21 cellular contexts compared by ENCODE assay signal in genomic region chr7:139991267-139991666, GRCh38.
"Had no signal": no experiment of that assay in that cellular context is flagged by ENCODE, and none has a peak within 500 bp of the region (broad histone marks: within the 10 kb centered on the region; RNA-seq: fewer than 3 reads in every experiment).

No MANE protein-coding gene starts in this region.

- ATAC-seq: activated naive CD8-positive, alpha-beta T cell treated with anti-CD3 and anti-CD28 coated beads, Interleukin-2, amount 50 U/mL, for 24 hours; foreskin keratinocyte; lower lobe of right lung; mucosa of descending colon; sciatic nerve; stimulated activated naive B cell treated with anti-CD40 and anti-IgM and Interleukin-4, amounts not matched to agents 10 μg/mL and 1 μg/mL and 100 μg/mL, for 72 hours had no signal

- H3K4me3 Mint-ChIP-seq: activated B cell treated with CpG ODN at 0.5 μM for 24 hours; activated CD4-positive, alpha-beta memory T cell treated with anti-CD3 and anti-CD28 coated beads, Interleukin-2, amount 10 ng/mL, durations not matched to agents 7 days and 5 days; activated naive CD8-positive, alpha-beta T cell treated with anti-CD3 and anti-CD28 coated beads, Interleukin-2, amount 50 U/mL, for 24 hours; stimulated activated naive B cell treated with anti-CD40 and anti-IgM and Interleukin-4, amounts not matched to agents 10 μg/mL and 1 μg/mL and 100 μg/mL, for 72 hours; T-helper 1 cell treated with Interleukin-12 subunit alpha and Interleukin-12 subunit beta and Interleukin-4 antibody, amounts not matched to agents 30 μg/mL and 1 μg/mL, for 36 hours; type B pancreatic cell had no signal

- H3K27me3 ChIP-seq: foreskin keratinocyte had no signal

- H3K4me3 ChIP-seq: lower lobe of right lung, mucosa of descending colon, smooth muscle cell, thoracic aorta had no signal

- H3K79me2 ChIP-seq: parathyroid adenoma had no signal

- DNase-seq: activated B cell treated with CpG ODN at 0.5 μM for 24 hours; activated CD4-positive, alpha-beta memory T cell treated with anti-CD3 and anti-CD28 coated beads, Interleukin-2, amount 10 ng/mL, durations not matched to agents 7 days and 5 days; activated CD4-positive, alpha-beta T cell treated with anti-CD3 and anti-CD28 coated beads for 4 hours; activated gamma-delta T cell; activated naive CD4-positive, alpha-beta T cell treated with anti-CD3 and anti-CD28 coated beads, Interleukin-2, amount 50 U/mL, for 16 hours; activated naive CD8-positive, alpha-beta T cell treated with anti-CD3 and anti-CD28 coated beads, Interleukin-2, amount 50 U/mL, for 24 hours; foreskin keratinocyte; lower lobe of right lung; mesendoderm; mucosa of descending colon; nucleus accumbens; stimulated activated CD4-positive, alpha-beta T cell treated with anti-CD3 and anti-CD28 coated beads, Interleukin-15, amount 100 ng/mL, for 24 hours; stimulated activated CD8-positive, alpha-beta memory T cell treated with anti-CD3 and anti-CD28 coated beads, Interleukin-4, amount 100 ng/mL, for 48 hours; stimulated activated naive B cell treated with anti-CD40 and anti-IgM and Interleukin-4, amounts not matched to agents 10 μg/mL and 1 μg/mL and 100 μg/mL, for 72 hours; T1000 had no signal

- H3K4me1 Mint-ChIP-seq: activated CD4-positive, alpha-beta memory T cell treated with anti-CD3 and anti-CD28 coated beads, Interleukin-2, amount 10 ng/mL, durations not matched to agents 7 days and 5 days; activated naive CD8-positive, alpha-beta T cell treated with anti-CD3 and anti-CD28 coated beads, Interleukin-2, amount 50 U/mL, for 24 hours had no signal

- H3K27me3 Mint-ChIP-seq: activated B cell treated with CpG ODN at 0.5 μM for 24 hours; activated CD4-positive, alpha-beta memory T cell treated with anti-CD3 and anti-CD28 coated beads, Interleukin-2, amount 10 ng/mL, durations not matched to agents 7 days and 5 days; activated naive CD8-positive, alpha-beta T cell treated with anti-CD3 and anti-CD28 coated beads, Interleukin-2, amount 50 U/mL, for 24 hours had no signal

- H3K9me3 Mint-ChIP-seq: activated B cell treated with CpG ODN at 0.5 μM for 24 hours; activated CD4-positive, alpha-beta memory T cell treated with anti-CD3 and anti-CD28 coated beads, Interleukin-2, amount 10 ng/mL, durations not matched to agents 7 days and 5 days; activated naive CD8-positive, alpha-beta T cell treated with anti-CD3 and anti-CD28 coated beads, Interleukin-2, amount 50 U/mL, for 24 hours; stimulated activated naive B cell treated with anti-CD40 and anti-IgM and Interleukin-4, amounts not matched to agents 10 μg/mL and 1 μg/mL and 100 μg/mL, for 72 hours; T-helper 1 cell treated with Interleukin-12 subunit alpha and Interleukin-12 subunit beta and Interleukin-4 antibody, amounts not matched to agents 30 μg/mL and 1 μg/mL, for 36 hours; type B pancreatic cell had no signal

- H3K9ac ChIP-seq: parathyroid adenoma had no signal

- H3K36me3 Mint-ChIP-seq: stimulated activated naive B cell treated with anti-CD40 and anti-IgM and Interleukin-4, amounts not matched to agents 10 μg/mL and 1 μg/mL and 100 μg/mL, for 72 hours; type B pancreatic cell had no signal

- H2AFZ ChIP-seq: parathyroid adenoma had no signal

- H3K4me1 ChIP-seq: foreskin keratinocyte had no signal

- H3K36me3 ChIP-seq: thoracic aorta had no signal

- H3K27ac Mint-ChIP-seq: activated B cell treated with CpG ODN at 0.5 μM for 24 hours; activated CD4-positive, alpha-beta memory T cell treated with anti-CD3 and anti-CD28 coated beads, Interleukin-2, amount 10 ng/mL, durations not matched to agents 7 days and 5 days; activated naive CD8-positive, alpha-beta T cell treated with anti-CD3 and anti-CD28 coated beads, Interleukin-2, amount 50 U/mL, for 24 hours; stimulated activated naive B cell treated with anti-CD40 and anti-IgM and Interleukin-4, amounts not matched to agents 10 μg/mL and 1 μg/mL and 100 μg/mL, for 72 hours; T-helper 1 cell treated with Interleukin-12 subunit alpha and Interleukin-12 subunit beta and Interleukin-4 antibody, amounts not matched to agents 30 μg/mL and 1 μg/mL, for 36 hours; type B pancreatic cell had no signal

- H3K4me2 ChIP-seq: smooth muscle cell had no signal

- H3K9me3 ChIP-seq: lower lobe of right lung, mucosa of descending colon, thoracic aorta had no signal

- H3K27ac ChIP-seq: foreskin keratinocyte, lower lobe of right lung, parathyroid adenoma, thoracic aorta had no signal
